12 cellular contexts compared by ENCODE assay signal in the genomic region with DNA sequence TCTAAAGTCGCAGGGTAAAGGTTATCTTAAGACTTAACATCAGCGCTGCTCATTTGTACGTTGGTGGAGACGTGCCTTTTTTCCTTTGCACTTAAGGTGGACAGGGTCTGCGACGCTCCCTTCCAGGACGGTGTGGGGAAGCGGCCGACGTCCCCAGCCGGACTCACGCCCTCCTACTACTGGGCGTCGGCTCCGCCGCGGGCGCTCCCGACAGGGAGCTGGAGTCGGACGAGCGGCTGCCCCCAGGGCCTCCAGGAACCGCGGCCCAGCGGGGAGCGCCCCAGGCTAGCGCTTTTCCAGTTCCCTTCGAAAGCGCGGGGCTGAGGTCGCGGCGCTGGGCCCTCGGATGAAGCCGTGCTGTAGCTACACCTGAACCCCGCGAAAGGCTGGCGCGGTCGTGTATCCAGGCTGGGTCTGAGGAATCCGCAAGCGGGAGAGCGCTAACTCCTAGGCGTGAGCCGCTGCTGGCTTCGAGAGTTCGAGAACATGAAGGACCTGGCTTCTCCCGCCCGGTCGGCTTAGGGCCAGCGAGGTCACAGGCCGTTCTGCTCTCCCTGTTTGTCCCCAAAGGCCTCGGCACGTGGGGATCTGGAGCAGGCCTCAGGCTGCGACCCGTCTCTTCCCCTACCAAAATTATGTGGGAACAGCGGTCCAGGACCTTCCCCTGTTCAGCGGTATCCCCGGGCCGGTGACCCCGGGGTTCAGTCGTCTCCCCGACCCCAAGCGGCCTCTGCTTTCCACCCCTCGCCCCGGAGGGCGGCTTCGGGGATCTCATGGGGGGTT. TPM values are rescaled to one million over a fixed set of nuclear protein-coding genes. Genes with fewer than 3 reads are reported as not detected.
DNase-seq lines count a peak whose midpoint lies in the region; ATAC-seq and TF ChIP-seq lines count a peak whose summit lies in the region.
"Had no signal": no experiment of that assay in that cellular context is flagged by ENCODE, and none has a peak within 500 bp of the region (broad histone marks: within the 10 kb centered on the region; RNA-seq: fewer than 3 reads in every experiment).

No MANE protein-coding gene starts in this region.

- H3K27ac Mint-ChIP-seq in activated CD4-positive, alpha-beta T cell treated with anti-CD3 and anti-CD28 coated beads, Interleukin-2, amount 10 ng/mL, durations not matched to agents 24 days and 14 days, result no peak overlapping the region

- no peak overlapping the region for H3K4me3 ChIP-seq in mucosa of descending colon
- peak overlapping the region; percentile 32 to 59 for H3K4me3 ChIP-seq in stomach smooth muscle (ENCODE audit: low read length in 2 of 2)

- H3K36me3 ChIP-seq in mucosa of descending colon (ENCODE audit: low read depth) (no peaks in the 10 kb centered on the region), stomach smooth muscle (ENCODE audit: control insufficient read depth in 2 of 2, insufficient read depth in 2 of 2, low read length in 2 of 2) (no peaks in the 10 kb centered on the region)

- peaks cover 74% of the 10 kb centered on the region for H3K27me3 Mint-ChIP-seq in activated CD4-positive, alpha-beta T cell treated with anti-CD3 and anti-CD28 coated beads, Interleukin-2, amount 10 ng/mL, durations not matched to agents 24 days and 14 days

- H3K4me1 ChIP-seq in mucosa of descending colon (ENCODE audit: low read depth) (peaks cover 35% of the 10 kb centered on the region), stomach smooth muscle (ENCODE audit: control insufficient read depth, insufficient read depth, low read length) (peaks cover 37% of the 10 kb centered on the region)

- H3K4me1 Mint-ChIP-seq in activated CD4-positive, alpha-beta T cell treated with anti-CD3 and anti-CD28 coated beads, Interleukin-2, amount 10 ng/mL, durations not matched to agents 24 days and 14 days, result peaks cover 7% of the 10 kb centered on the region

- H3K9ac ChIP-seq in stomach smooth muscle (ENCODE audit: low read length in 2 of 2), result no peak overlapping the region

- intact Hi-C loops in activated CD4-positive, alpha-beta T cell treated with anti-CD3 and anti-CD28 coated beads, Interleukin-2, amount 10 ng/mL, durations not matched to agents 24 days and 14 days (cut with micrococcal nuclease), result no loop called here
- intact Hi-C loops in mucosa of descending colon (cut with DNase I, micrococcal nuclease), result no loop called here

- H3K9me3 ChIP-seq in mucosa of descending colon (no peaks in the 10 kb centered on the region), stomach smooth muscle (ENCODE audit: control insufficient read depth in 2 of 2, low read length in 2 of 2) (no peaks in the 10 kb centered on the region)

- peaks cover 11% of the 10 kb centered on the region for H3K9me3 Mint-ChIP-seq in activated CD4-positive, alpha-beta T cell treated with anti-CD3 and anti-CD28 coated beads, Interleukin-2, amount 10 ng/mL, durations not matched to agents 24 days and 14 days

- ATAC-seq in mucosa of descending colon (peak; percentile 69), GM18861 (IDR thresholded peaks at IDR 0.05; ENCODE audit: unreplicated experiment) (no peak)

- H3K36me3 Mint-ChIP-seq in activated CD4-positive, alpha-beta T cell treated with anti-CD3 and anti-CD28 coated beads, Interleukin-2, amount 10 ng/mL, durations not matched to agents 24 days and 14 days (ENCODE audit: low read depth), result peaks cover 6% of the 10 kb centered on the region

- H3K27me3 ChIP-seq in stomach smooth muscle (ENCODE audit: control insufficient read depth in 1 of 2, insufficient read depth in 2 of 2, low read length in 2 of 2), result peaks cover 80 to 98% of the 10 kb centered on the region in 2 donors

- H3K4me3 Mint-ChIP-seq in activated CD4-positive, alpha-beta T cell treated with anti-CD3 and anti-CD28 coated beads, Interleukin-2, amount 10 ng/mL, durations not matched to agents 24 days and 14 days, result peak overlapping the region; percentile 19

- no peak overlapping the region for H3K27ac ChIP-seq in stomach smooth muscle (ENCODE audit: low read length)

- TF ChIP-seq CTCF in mucosa of descending colon (IDR thresholded peaks at IDR 0.05), result no peak

- DNase-seq in activated CD4-positive, alpha-beta T cell treated with anti-CD3 and anti-CD28 coated beads, Interleukin-2, amount 10 ng/mL, durations not matched to agents 24 days and 14 days, result peak; percentile 60
- DNase-seq in activated CD4-positive, alpha-beta T cell treated with anti-CD3 and anti-CD28 coated beads for 1 hour, result no peak
- peak; percentile 10 for DNase-seq in dermis blood vessel endothelial cell
- DNase-seq in mucosa of descending colon, result peak in 1 of 3 donors; percentile 49
- no peak for DNase-seq in anterior cingulate cortex (lab: John Stamatoyannopoulos, UW)
- no peak for DNase-seq in NCI-H2196 (lab: John Stamatoyannopoulos, UW; ENCODE audit: unreplicated experiment)
- DNase-seq: ACHN; activated naive CD4-positive, alpha-beta T cell treated with anti-CD3 and anti-CD28 coated beads, Interleukin-2, amount 50 U/mL, for 16 hours; KG1; occipital lobe had no signal

RNA-seq across cellular contexts. Expression of a gene that starts 3.8 kb away (rescaled TPM):
- not detected in 2 replicates for total RNA-seq in activated CD4-positive, alpha-beta T cell treated with anti-CD3 and anti-CD28 coated beads, Interleukin-2, amount 10 ng/mL, durations not matched to agents 24 days and 14 days
- total RNA-seq in dermis blood vessel endothelial cell, result not detected in 2 replicates
- total RNA-seq in mucosa of descending colon, result not detected

Comparison
In these comparisons a context has a peak if more than half of its experiments do, and no peak if none do; other contexts are left out.
1. DNase-seq: peak in activated CD4-positive, alpha-beta T cell treated with anti-CD3 and anti-CD28 coated beads, Interleukin-2, amount 10 ng/mL, durations not matched to agents 24 days and 14 days (single experiment) and dermis blood vessel endothelial cell (single experiment); none in activated CD4-positive, alpha-beta T cell treated with anti-CD3 and anti-CD28 coated beads for 1 hour (single experiment), anterior cingulate cortex (0 of 58) and NCI-H2196 (single experiment).